Comparison of ENCODE assay signal across 9 cellular contexts in genomic region chr19:14585187-14585586, GRCh38. TPM values are rescaled to one million over a fixed set of nuclear protein-coding genes. Genes with fewer than 3 reads are reported as not detected.
DNase-seq lines count a peak whose midpoint lies in the region; ATAC-seq and TF ChIP-seq lines count a peak whose summit lies in the region.
"Not testable (repeated sequence)": the region's sequence is repeated elsewhere in the genome, so short reads cannot be mapped to it uniquely, and the experiment has no call there.
"Had no signal": no experiment of that assay in that cellular context is flagged by ENCODE, and none has a peak within 500 bp of the region (broad histone marks: within the 10 kb centered on the region; RNA-seq: fewer than 3 reads in every experiment).

No MANE protein-coding gene starts in this region.

- H2AFZ ChIP-seq in mammary epithelial cell (ENCODE audit: low read depth, low read length) = not testable (repeated sequence)

- not testable (repeated sequence) for H3K36me3 ChIP-seq in mammary epithelial cell (ENCODE audit: insufficient read depth, low read length)

- H3K79me2 ChIP-seq in mammary epithelial cell (ENCODE audit: insufficient read depth, low read length) = not testable (repeated sequence)

- ATAC-seq in GM18873 (IDR thresholded peaks at IDR 0.05; ENCODE audit: low FRiP score, unreplicated experiment) = peak; percentile 69
- peak; percentile 58 for ATAC-seq in GM21825 (IDR thresholded peaks at IDR 0.05; ENCODE audit: unreplicated experiment)
- ATAC-seq in HG03097 (IDR thresholded peaks at IDR 0.05; ENCODE audit: low FRiP score, unreplicated experiment) = peak; percentile 68

- H3K4me3 ChIP-seq in AG10803 (ENCODE audit: low read length); mammary epithelial cell (replicated peaks in 1 of 3; ENCODE audit: insufficient read depth in 1 of 3, low read depth in 2 of 3, low read length in 3 of 3): not testable (repeated sequence)

- not testable (repeated sequence) for H4K20me1 ChIP-seq in mammary epithelial cell (ENCODE audit: insufficient read depth, low read length)

- CTCF ChIA-PET in mammary epithelial cell (lab: Charles Lee; ENCODE audit: low non-redundant PET) = not testable (repeated sequence)

- not testable (repeated sequence) for H3K4me2 ChIP-seq in mammary epithelial cell (ENCODE audit: insufficient read depth, low read depth, low read length)

- BruUV-seq in mammary epithelial cell (replicated peaks; lab: Mats Ljungman, UMichigan) = not testable (repeated sequence)

- TF ChIP-seq CTCF in AG10803 (conservative IDR thresholded peaks at IDR 0.05; ENCODE audit: low read length); mammary epithelial cell (conservative IDR thresholded peaks at IDR 0.05 in 1 of 2, IDR thresholded peaks at IDR 0.05 in 1 of 2; ENCODE audit: extremely low read depth in 1 of 2, insufficient read depth in 1 of 2, low read depth in 1 of 2, low read length in 2 of 2): not testable (repeated sequence)

- dilution Hi-C loops in mammary epithelial cell (cut with HindIII; ENCODE audit: low sequenced_read_pairs) = not testable (repeated sequence)

- intact Hi-C loops in mammary epithelial cell (cut with micrococcal nuclease) = not testable (repeated sequence)

- not testable (repeated sequence) for H3K9me3 ChIP-seq in mammary epithelial cell (replicated peaks; ENCODE audit: insufficient read depth, low read length)

- DNase-seq in AG10803 (ENCODE audit: low read depth) = peak; percentile 3
- peak; percentile 98 for DNase-seq in MV-4-11 (lab: John Stamatoyannopoulos, UW)
- DNase-seq in activated CD4-positive, alpha-beta T cell treated with anti-CD3 and anti-CD28 coated beads, Interleukin-2, amount 50 U/mL, for 24 hours (ENCODE audit: low read depth in 1 of 2, low spot score in 1 of 2) = peak; percentile 13 to 45
- DNase-seq in mammary epithelial cell = peak; percentile 51
- DNase-seq in stimulated activated CD4-positive, alpha-beta T cell treated with anti-CD3 and anti-CD28 coated beads, Interleukin-12 subunit alpha, Interleukin-12 subunit beta, amount 100 ng/mL, for 48 hours (ENCODE audit: low read depth in 2 of 3, low spot score in 1 of 3) = peak; percentile 35 to 57 (median 49)

- H3K4me1 ChIP-seq in mammary epithelial cell (ENCODE audit: insufficient read depth, low read length) = not testable (repeated sequence)

- in situ Hi-C loops in mammary epithelial cell (cut with MboI; ENCODE audit: low sequenced_read_pairs in 2 of 2) = not testable (repeated sequence)

- H3K27ac ChIP-seq in mammary epithelial cell (ENCODE audit: insufficient read depth, low read depth, low read length) = not testable (repeated sequence)

- 0% methylated on average over 1 of the region's 3 CpGs for WGBS in mammary epithelial cell (ENCODE audit: low coverage, missing lambda C conversion rate)

- not testable (repeated sequence) for H3K9ac ChIP-seq in mammary epithelial cell (ENCODE audit: insufficient read depth, low read length)

- not testable (repeated sequence) for H3K27me3 ChIP-seq in mammary epithelial cell (ENCODE audit: insufficient read depth, low read length)

RNA-seq across cellular contexts. Expression of gene CLEC17A, which starts 2.3 kb away (rescaled TPM):
- not detected for total RNA-seq in mammary epithelial cell
- polyA plus RNA-seq in mammary epithelial cell = 0.08 TPM
- polyA minus RNA-seq in mammary epithelial cell = not detected
- total RNA-seq: ascending aorta had no signal

RNA-seq across cellular contexts. Expression of gene NDUFB7, which starts 13.3 kb away (rescaled TPM):
- 100 to 1,000 TPM; 142 to 177 TPM for total RNA-seq in mammary epithelial cell
- 246 TPM for polyA plus RNA-seq in mammary epithelial cell
- 15.7 TPM for polyA minus RNA-seq in mammary epithelial cell

RNA-seq across cellular contexts. Expression of gene TECR, which starts 55.8 kb away (rescaled TPM):
- total RNA-seq in mammary epithelial cell = 100 to 1,000 TPM in 1 of 2 donors, 10 to 100 TPM in 1; 68.0 to 168 TPM
- 245 TPM for polyA plus RNA-seq in mammary epithelial cell
- polyA minus RNA-seq in mammary epithelial cell = 522 TPM

Comparison
In these comparisons a context has a peak if more than half of its experiments do, and no peak if none do; other contexts are left out.
1. DNase-seq: peak in every context shown above with its lines; median percentile 98 in MV-4-11; 51 in mammary epithelial cell; 49 in stimulated activated CD4-positive, alpha-beta T cell treated with anti-CD3 and anti-CD28 coated beads, Interleukin-12 subunit alpha, Interleukin-12 subunit beta, amount 100 ng/mL, for 48 hours; 29 in activated CD4-positive, alpha-beta T cell treated with anti-CD3 and anti-CD28 coated beads, Interleukin-2, amount 50 U/mL, for 24 hours; 3 in AG10803.